In genomic region chr9:2343756-2344155, GRCh38 we compare ENCODE assay signal across 8 cellular contexts.
"Had no signal": no experiment of that assay in that cellular context is flagged by ENCODE, and none has a peak within 500 bp of the region (broad histone marks: within the 10 kb centered on the region; RNA-seq: fewer than 3 reads in every experiment).

No MANE protein-coding gene starts in this region.

- H3K4me3 ChIP-seq: GM23338 had no signal

- H2AFZ ChIP-seq: GM23338 had no signal

- DNase-seq: H9, HCEC 1CT, KBM-7 had no signal

- FAIRE-seq: H1, H54, HepG2 had no signal

- H3K4me2 ChIP-seq: GM23338 had no signal

- ATAC-seq: GM23338, HepG2 had no signal

- H3K27ac ChIP-seq: HL-60 had no signal
